8 cellular contexts compared by ENCODE assay signal in the genomic region with DNA sequence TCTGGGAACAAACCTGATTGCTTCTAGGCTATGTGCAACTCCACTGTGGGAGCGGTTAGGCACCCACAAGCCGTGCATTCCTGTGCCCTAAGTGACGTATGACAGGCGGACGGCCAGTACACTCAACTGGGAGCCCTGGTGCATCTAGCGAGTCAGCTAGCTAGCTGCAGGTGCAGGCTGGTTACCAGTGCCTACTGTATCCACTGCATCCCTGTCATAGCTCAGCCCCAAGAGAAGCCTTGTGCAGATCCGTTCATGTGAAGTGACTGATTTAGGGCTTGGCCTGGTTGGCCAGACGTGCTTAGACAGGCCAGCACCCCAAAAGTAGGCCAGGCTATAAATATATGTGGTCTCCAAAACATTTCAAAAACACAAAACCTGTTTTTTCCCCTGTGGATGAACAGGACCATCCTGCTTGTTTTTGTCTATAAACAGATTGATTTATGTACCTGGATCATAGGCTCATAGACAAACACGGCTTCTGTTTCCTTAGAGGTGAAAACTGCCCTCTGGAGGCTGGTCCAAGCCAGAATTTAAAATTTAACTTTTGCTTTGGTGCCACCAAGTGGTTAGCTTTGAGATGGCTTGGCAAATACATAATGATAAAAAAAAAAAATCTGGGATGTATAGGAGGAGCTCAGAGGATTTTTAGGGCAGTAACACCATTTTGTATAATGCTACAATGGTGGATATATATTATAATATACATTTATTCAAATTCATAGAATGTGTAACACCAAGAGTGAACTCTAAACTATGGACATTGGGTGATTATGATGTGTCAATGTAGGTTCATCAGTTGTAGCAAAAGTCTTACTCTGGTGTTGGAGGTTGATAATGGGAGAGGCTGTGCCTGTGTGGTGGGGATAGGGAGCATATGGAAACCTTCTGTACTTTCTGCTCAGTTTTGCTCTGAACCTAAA.
A peak's percentile ranks its signal among the peaks of the same experiment; 100 is the strongest.
DNase-seq lines count a peak whose midpoint lies in the region; ATAC-seq and TF ChIP-seq lines count a peak whose summit lies in the region.

No MANE protein-coding gene starts in this region.

- no peak overlapping the region for H3K9ac ChIP-seq in skeletal muscle tissue (ENCODE audit: low read depth in 1 of 3, low read length in 3 of 3)

- no peaks in the 10 kb centered on the region for H3K27me3 ChIP-seq in right atrium auricular region
- H3K27me3 ChIP-seq in skeletal muscle tissue (ENCODE audit: control insufficient read depth in 3 of 3, insufficient read depth in 3 of 3, low read length in 3 of 3): no peaks in the 10 kb centered on the region

- H3K36me3 ChIP-seq in right atrium auricular region (no peaks in the 10 kb centered on the region), skeletal muscle tissue (ENCODE audit: control insufficient read depth in 3 of 3, insufficient read depth in 3 of 3, low read length in 3 of 3) (no peaks in the 10 kb centered on the region)

- TF ChIP-seq POLR2A in NB4 (IDR thresholded peaks at IDR 0.05; ENCODE audit: extremely low read depth, insufficient read length): no peak

- H3K27ac ChIP-seq in right atrium auricular region: peak overlapping the region in 1 of 2 donors; percentile 29
- peak overlapping the region; percentile 38 for H3K27ac ChIP-seq in skeletal muscle tissue (ENCODE audit: low read depth, low read length)

- H3K4me3 ChIP-seq in NB4 (ENCODE audit: low read depth, low read length) (no peak overlapping the region), right atrium auricular region (no peak overlapping the region), skeletal muscle tissue (ENCODE audit: low read length in 3 of 3) (peak overlapping the region; percentile 30 to 63 (median 38))

- ATAC-seq in HG02623 (IDR thresholded peaks at IDR 0.05; ENCODE audit: unreplicated experiment) (peak; percentile 96), SK-N-SH treated with all-trans-retinoic acid at 6 μM for 48 hours (peak; percentile 91)

- H3K4me1 ChIP-seq in right atrium auricular region: peaks cover 0 to 6% of the 10 kb centered on the region in 2 donors
- H3K4me1 ChIP-seq in skeletal muscle tissue (ENCODE audit: control insufficient read depth in 3 of 3, insufficient read depth in 3 of 3, low read length in 3 of 3): peaks cover 6 to 13% (median 9%) of the 10 kb centered on the region in 3 donors

- DNase-seq in activated CD4-positive, CD25-positive, alpha-beta regulatory T cell (lab: John Stamatoyannopoulos, UW): peak; percentile 8 to 9 (median 8)
- no peak for DNase-seq in activated CD4-positive, CD25-positive, alpha-beta regulatory T cell treated with anti-CD3 and anti-CD28 coated beads, Interleukin-2, amount 50 U/mL, for 72 hours
- peak; percentile 69 for DNase-seq in NB4 (ENCODE audit: low read depth)
- peak in 37 of 58 donors; percentile 2 to 72 (median 19) for DNase-seq in anterior cingulate cortex (lab: John Stamatoyannopoulos, UW)
- no peak for DNase-seq in right atrium auricular region (ENCODE audit: low spot score)

- H3K9me3 ChIP-seq in right atrium auricular region: no peaks in the 10 kb centered on the region
- no peaks in the 10 kb centered on the region for H3K9me3 ChIP-seq in skeletal muscle tissue (ENCODE audit: control insufficient read depth in 3 of 3, low read length in 3 of 3)

- peak; percentile 64 for TF ChIP-seq CTCF in NB4 (IDR thresholded peaks at IDR 0.05; ENCODE audit: low read depth, low read length)
- TF ChIP-seq CTCF in right atrium auricular region (IDR thresholded peaks at IDR 0.05): peak; percentile 68 to 92

TF ChIP-seq in SK-N-SH treated with all-trans-retinoic acid at 6 μM for 48 hours, 23 proteins besides CTCF, POLR2A, EP300 and RAD21:
- TF ChIP-seq, protein P1, sequence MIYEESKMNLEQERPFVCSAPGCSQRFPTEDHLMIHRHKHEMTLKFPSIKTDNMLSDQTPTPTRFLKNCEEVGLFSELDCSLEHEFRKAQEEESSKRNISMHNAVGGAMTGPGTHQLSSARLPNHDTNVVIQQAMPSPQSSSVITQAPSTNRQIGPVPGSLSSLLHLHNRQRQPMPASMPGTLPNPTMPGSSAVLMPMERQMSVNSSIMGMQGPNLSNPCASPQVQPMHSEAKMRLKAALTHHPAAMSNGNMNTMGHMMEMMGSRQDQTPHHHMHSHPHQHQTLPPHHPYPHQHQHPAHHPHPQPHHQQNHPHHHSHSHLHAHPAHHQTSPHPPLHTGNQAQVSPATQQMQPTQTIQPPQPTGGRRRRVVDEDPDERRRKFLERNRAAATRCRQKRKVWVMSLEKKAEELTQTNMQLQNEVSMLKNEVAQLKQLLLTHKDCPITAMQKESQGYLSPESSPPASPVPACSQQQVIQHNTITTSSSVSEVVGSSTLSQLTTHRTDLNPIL (CRISPR knock-in tag; IDR thresholded peaks at IDR 0.05; ENCODE audit: low read depth): no peak
- TF ChIP-seq BACH2 (CRISPR knock-in tag; IDR thresholded peaks at IDR 0.05; ENCODE audit: borderline replicate concordance) (no peak), ZFP3 (CRISPR knock-in tag; IDR thresholded peaks at IDR 0.05) (no peak)
TF ChIP-seq in SK-N-SH treated with all-trans-retinoic acid at 6 μM for 48 hours: peak in this region for 0.

Comparison
In these comparisons a context has a peak if more than half of its experiments do, and no peak if none do; other contexts are left out.
1. DNase-seq: peak in activated CD4-positive, CD25-positive, alpha-beta regulatory T cell (4 of 4), NB4 (single experiment) and anterior cingulate cortex (37 of 58); none in activated CD4-positive, CD25-positive, alpha-beta regulatory T cell treated with anti-CD3 and anti-CD28 coated beads, Interleukin-2, amount 50 U/mL, for 72 hours (single experiment) and right atrium auricular region (single experiment).
2. H3K4me3 ChIP-seq: peak in skeletal muscle tissue (3 of 3); none in NB4 (single experiment) and right atrium auricular region (0 of 2).